Comparison of ENCODE assay signal across 17 cellular contexts in genomic region chr11:73394416-73395296, GRCh38. TPM values are rescaled to one million over a fixed set of nuclear protein-coding genes. Genes with fewer than 3 reads are reported as not detected.
DNase-seq lines count a peak whose midpoint lies in the region; ATAC-seq, FAIRE-seq and TF ChIP-seq lines count a peak whose summit lies in the region.
"Had no signal": no experiment of that assay in that cellular context is flagged by ENCODE, and none has a peak within 500 bp of the region (broad histone marks: within the 10 kb centered on the region; RNA-seq: fewer than 3 reads in every experiment).

No MANE protein-coding gene starts in this region.

- no peak overlapping the region for H3K56ac ChIP-seq in H1 (replicated peaks; ENCODE audit: insufficient read length, low read depth, low read length)

- no peaks in the 10 kb centered on the region for H3K79me1 ChIP-seq in H1 (ENCODE audit: low read depth, low read length)

- H3K14ac ChIP-seq in H1 (ENCODE audit: insufficient read length): no peak overlapping the region

- no peak overlapping the region for H4K5ac ChIP-seq in H1 (ENCODE audit: insufficient read length, low read depth, low read length)

- no peak for TF ChIP-seq EP300 in H1 (IDR thresholded peaks at IDR 0.05; ENCODE audit: borderline replicate concordance in 1 of 2, low read depth in 2 of 2, low read length in 2 of 2)

- no peaks in the 10 kb centered on the region for H3K36me3 ChIP-seq in H1 (ENCODE audit: control insufficient read depth in 2 of 4, insufficient read depth in 4 of 4, low read length in 3 of 4)
- H3K36me3 ChIP-seq in spleen: peaks cover 0 to 100% (median 72%) of the 10 kb centered on the region in 6 donors

- H3K79me2 ChIP-seq in H1 (ENCODE audit: control insufficient read depth in 1 of 2, insufficient read depth in 2 of 2, low read length in 2 of 2): no peaks in the 10 kb centered on the region

- TF ChIP-seq POLR2A in GM12891 (IDR thresholded peaks at IDR 0.05; ENCODE audit: low read depth, low read length) (peak; percentile 29; the same call in 1 of the 2 replicates), H1 (IDR thresholded peaks at IDR 0.05; ENCODE audit: control extremely low read depth in 1 of 2, low read depth in 2 of 2, low read length in 2 of 2) (no peak), spleen (IDR thresholded peaks at IDR 0.05) (no peak)

- H3K4me3 ChIP-seq in H1 (ENCODE audit: extremely low read depth in 1 of 4, insufficient read depth in 2 of 4, low read depth in 3 of 4, low read length in 4 of 4) (no peak overlapping the region), spleen (no peak overlapping the region)
- H3K4me3 ChIP-seq: BLaER1 treated with 17β-estradiol and CSF1 and Interleukin-3, amounts not matched to agents 10 nM and 100 nM had no signal

- H3K4me2 ChIP-seq in H1 (ENCODE audit: insufficient read depth in 1 of 2, low read depth in 2 of 2, low read length in 2 of 2): no peak overlapping the region
- H3K4me2 ChIP-seq: BLaER1 treated with 17β-estradiol and CSF1 and Interleukin-3, amounts not matched to agents 10 nM and 100 nM had no signal

- peaks cover 4 to 5% of the 10 kb centered on the region in 2 experiments for H4K20me1 ChIP-seq in H1 (replicated peaks in 1 of 2; ENCODE audit: control insufficient read depth in 1 of 2, insufficient read depth in 2 of 2, low read length in 2 of 2)

- H3K23ac ChIP-seq in H1 (ENCODE audit: insufficient read length): no peak overlapping the region

- no peak overlapping the region for H3K18ac ChIP-seq in H1 (ENCODE audit: extremely low read depth, low read length)

- H3K23me2 ChIP-seq in H1 (ENCODE audit: low read depth, low read length): no peaks in the 10 kb centered on the region

- no peak overlapping the region for H2AFZ ChIP-seq in H1 (ENCODE audit: low read length)

- no peak for TF ChIP-seq RAD21 in H1 (IDR thresholded peaks at IDR 0.05 in 1 of 2, conservative IDR thresholded peaks at IDR 0.05 in 1 of 2; ENCODE audit: low read depth in 2 of 2, low read length in 2 of 2)

- no peak overlapping the region for H2BK20ac ChIP-seq in H1 (ENCODE audit: low read length)

- no peak overlapping the region for H2AK5ac ChIP-seq in H1 (ENCODE audit: low read depth, low read length)

- H3K4ac ChIP-seq in H1 (replicated peaks; ENCODE audit: insufficient read length, low read depth, low read length): no peak overlapping the region

- no peak overlapping the region for H2BK120ac ChIP-seq in H1 (replicated peaks; ENCODE audit: low read depth, low read length)

- H4K91ac ChIP-seq in H1 (replicated peaks; ENCODE audit: insufficient read length, low read length): no peak overlapping the region

- peak overlapping the region; percentile 72; the same call in 1 of the 2 replicates for H4K8ac ChIP-seq in H1 (ENCODE audit: extremely low read depth, insufficient read depth, low read length)

- intact Hi-C loops in spleen (cut with DNase I; ENCODE audit: low total_unique reads): loop anchor here (5.0 kb wide), 1 partner anchor 42 kb away; no protein-coding TSS in a partner anchor

- H3K9me3 ChIP-seq in H1 (ENCODE audit: insufficient read depth in 2 of 2, low read depth in 1 of 2, low read length in 1 of 2) (no peaks in the 10 kb centered on the region), spleen (no peaks in the 10 kb centered on the region)
- H3K9me3 ChIP-seq: BLaER1 treated with 17β-estradiol and CSF1 and Interleukin-3, amounts not matched to agents 10 nM and 100 nM had no signal

- H2BK5ac ChIP-seq in H1 (ENCODE audit: low read depth, low read length): no peak overlapping the region

- no peak for DNase-seq in GM12891 (ENCODE audit: insufficient read length, low spot score)
- no peak for DNase-seq in RWPE1 (ENCODE audit: low spot score)
- no peak for DNase-seq in H1 (ENCODE audit: low read depth in 1 of 2, low spot score in 2 of 2)
- peak; percentile 73 for DNase-seq in spleen
- DNase-seq in DMS114 treated with DMSO at 0.1 percent for 48 hours (lab: John Stamatoyannopoulos, UW; ENCODE audit: unreplicated experiment): no peak
- DNase-seq: DND-41, HFFc6, NCI-H1092 treated with DMSO at 0.1 percent for 48 hours, NCI-H1694, NCI-H345, NCI-H526 treated with DMSO at 0.1 percent for 48 hours, SIG-M5 had no signal

- no peak overlapping the region for H2BK15ac ChIP-seq in H1 (ENCODE audit: low read length)

- H3K27ac ChIP-seq in RWPE1 (peak overlapping the region; percentile 93), H1 (ENCODE audit: low read depth, low read length) (no peak overlapping the region), spleen (peak overlapping the region in 2 of 8 donors; percentile 61 to 71)

- FAIRE-seq in GM12891 (lab: Jason Lieb, UNC): no peak
- FAIRE-seq in H1 (lab: Jason Lieb, UNC): no peak
- FAIRE-seq: G401.6, RCC 7860 had no signal

- no peak overlapping the region for H3K9ac ChIP-seq in H1 (replicated peaks in 1 of 4; ENCODE audit: extremely low read depth in 1 of 4, low read depth in 3 of 4, low read length in 3 of 4)

- CTCF ChIA-PET in RWPE1 (lab: Yijun Ruan, JAX) (interaction anchor here (2.0 to 3.3 kb wide), 2 partner anchors 44 to 88 kb away, joined by 21 to 25 read pairs; no protein-coding TSS in a partner anchor), H1 (lab: Charles Lee; ENCODE audit: partially characterized antibody) (interaction anchor here (0.8 to 59.1 kb wide), 11 partner anchors 12 to 266 kb away, joined by 3 to 1456 read pairs (median 10); no protein-coding TSS in a partner anchor)

- no peaks in the 10 kb centered on the region for H3K27me3 ChIP-seq in H1 (replicated peaks in 1 of 4; ENCODE audit: control insufficient read depth in 3 of 4, extremely low read depth in 1 of 4, insufficient read depth in 3 of 4, low read length in 3 of 4)
- H3K27me3 ChIP-seq in spleen (replicated peaks in 1 of 7): no peaks in the 10 kb centered on the region
- H3K27me3 ChIP-seq: BLaER1 treated with 17β-estradiol and CSF1 and Interleukin-3, amounts not matched to agents 10 nM and 100 nM had no signal

- H3K4me1 ChIP-seq in H1 (replicated peaks in 1 of 4; ENCODE audit: control insufficient read depth in 3 of 4, insufficient read depth in 4 of 4, low read length in 3 of 4) (peaks cover 0 to 3% (median 0%) of the 10 kb centered on the region in 4 experiments; a peak in 2 of 7 replicates), spleen (peaks cover 0 to 43% (median 20%) of the 10 kb centered on the region in 6 donors)

- POLR2A ChIA-PET in RWPE1 (lab: Yijun Ruan, JAX; ENCODE audit: low non-redundant PET): no interaction called here
- POLR2A ChIA-PET in H1 (lab: Charles Lee; ENCODE audit: partially characterized antibody): interaction anchor here (1.7 kb wide), 1 partner anchor 44 kb away, joined by 4 read pairs; no protein-coding TSS in a partner anchor

- TF ChIP-seq CTCF in RWPE1 (conservative IDR thresholded peaks at IDR 0.05; ENCODE audit: low read depth) (no peak), H1 (IDR thresholded peaks at IDR 0.05; ENCODE audit: control extremely low read depth in 1 of 3, insufficient read depth in 1 of 3, low read depth in 1 of 3, low read length in 3 of 3) (no peak), spleen (IDR thresholded peaks at IDR 0.05 in 8 of 11, conservative IDR thresholded peaks at IDR 0.05 in 3 of 11) (no peak)

- ATAC-seq in HG03354 (IDR thresholded peaks at IDR 0.05; ENCODE audit: poor library complexity, severe bottlenecking, unreplicated experiment): no peak
- no peak for ATAC-seq in HG03378 (IDR thresholded peaks at IDR 0.05; ENCODE audit: unreplicated experiment)

- 91% methylated on average over 34 of the region's 34 CpGs; no CpG with 5 or more reads in 1 of the 2 experiments for WGBS in H1 (ENCODE audit: extremely low coverage in 1 of 2, insufficient coverage in 1 of 2, insufficient read length in 1 of 2, insufficient replicate concordance in 2 of 2, low coverage in 1 of 2, low lambda C conversion rate in 2 of 2, missing lambda C conversion rate in 1 of 2), 2 experiments
- 94 to 96% (median 95%) methylated on average over 27 to 34 of the region's 34 CpGs for WGBS in spleen, 5 donors

- H2BK12ac ChIP-seq in H1 (ENCODE audit: low read depth, low read length): no peak overlapping the region

TF ChIP-seq in GM12891, 5 proteins besides CTCF, POLR2A, EP300 and RAD21:
- TF ChIP-seq POLR2AphosphoS5 (IDR thresholded peaks at IDR 0.05; ENCODE audit: low read depth, low read length): 0 out of 2 replicates have a peak, but pooled peaks have one; percentile 27
- no peak; the same call in 1 of the 2 replicates for TF ChIP-seq POU2F2 (IDR thresholded peaks at IDR 0.05; ENCODE audit: low read depth, low read length)

TF ChIP-seq in H1, 55 proteins besides CTCF, POLR2A, EP300 and RAD21:
- no peak for TF ChIP-seq CEBPB (IDR thresholded peaks at IDR 0.05; ENCODE audit: low read depth, low read length)
- no peak for TF ChIP-seq TEAD4 (IDR thresholded peaks at IDR 0.05; ENCODE audit: low read depth, low read length)
- TF ChIP-seq SUZ12 (IDR thresholded peaks at IDR 0.05; ENCODE audit: low read length): no peak
- TF ChIP-seq EGR1 (IDR thresholded peaks at IDR 0.05; ENCODE audit: borderline replicate concordance, low read depth, low read length): no peak
- TF ChIP-seq CBX8 (IDR thresholded peaks at IDR 0.05; ENCODE audit: borderline replicate concordance, low read depth, low read length): no peak
- no peak for TF ChIP-seq TAF7 (optimal IDR thresholded peaks at IDR 0.05; ENCODE audit: borderline replicate concordance, low read depth, low read length)
- no peak for TF ChIP-seq CHD1 (IDR thresholded peaks at IDR 0.05; ENCODE audit: low read depth, low read length)

RNA-seq across cellular contexts. Expression of gene RELT, which starts 18.5 kb away (rescaled TPM):
- polyA plus RNA-seq in GM12891 (2012; ENCODE audit: low read depth, missing spikeins): 12.5 TPM
- 5.3 and 5.7 TPM in 2 replicates for total RNA-seq in H1 (2021; fragmentation: NEBNext Ultra II Directional; extraction: Animal tissue kit (Norgen Biotek cat#: 25700))
- polyA plus RNA-seq in H1 (2011; rRNA removed): 3.4 and 4.4 TPM in 2 replicates
- 4.2 TPM for polyA plus RNA-seq in H1 (2011; cell fraction: cytosol; rRNA removed)
- polyA plus RNA-seq in H1 (2011; cell fraction: nucleus; rRNA removed): 12.1 TPM
- 2.3 to 5.2 TPM (median 4.2 TPM) in 4 replicates for polyA plus RNA-seq in H1 (2012, experiment 1 of 2)
- polyA plus RNA-seq in H1 (2012, experiment 2 of 2): 3.3 TPM
- polyA plus RNA-seq in H1 (2013, experiment 1 of 2): 4.5 TPM
- 4.2 TPM for polyA plus RNA-seq in H1 (2013, experiment 2 of 2)
- 2.4 TPM in 2 replicates for polyA minus RNA-seq in H1 (2011; rRNA and poly(A)+ RNA removed)
- 4.7 TPM for polyA minus RNA-seq in H1 (2011; cell fraction: cytosol; rRNA and poly(A)+ RNA removed)
- polyA minus RNA-seq in H1 (2011; cell fraction: nucleus; rRNA and poly(A)+ RNA removed): 6.6 TPM
- 10 to 100 TPM; 28.1 to 79.8 (median 41.3) TPM for total RNA-seq in spleen
- 10 to 100 TPM; 13.5 to 28.2 (median 21.7) TPM for polyA plus RNA-seq in spleen
